Comparison of ENCODE assay signal across 9 cellular contexts in the genomic region with DNA sequence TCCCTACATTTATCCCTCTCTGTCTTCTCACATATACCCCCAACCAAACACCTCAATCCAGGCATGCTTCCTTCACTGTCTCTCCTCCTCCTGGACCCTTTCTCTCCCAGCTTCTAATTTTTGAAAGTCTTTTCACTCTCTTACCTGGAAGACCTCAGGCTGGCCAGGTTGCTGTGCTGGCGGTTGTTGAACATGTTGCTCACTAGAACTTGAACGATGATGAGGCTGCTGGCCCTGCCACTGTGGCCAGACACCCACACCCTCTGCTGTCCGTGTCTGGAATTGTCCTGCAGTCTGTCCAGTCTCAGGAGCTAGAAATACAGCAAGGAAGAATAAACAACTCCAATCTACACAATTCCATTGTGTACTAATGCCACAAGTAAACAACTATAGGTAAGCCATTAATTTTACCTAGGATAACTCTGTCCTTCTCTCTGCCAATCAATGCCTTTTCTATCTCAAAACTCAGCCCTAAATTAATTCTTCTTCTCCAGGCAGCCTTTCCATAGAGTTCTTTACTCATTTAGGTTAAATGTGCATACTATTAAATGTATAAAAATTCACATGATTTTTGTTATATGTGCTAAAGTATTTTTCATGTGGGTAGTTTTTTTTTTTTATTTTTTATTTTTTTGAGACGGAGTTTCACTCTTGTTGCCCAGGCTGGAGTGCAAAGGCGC. TPM values are rescaled to one million over a fixed set of nuclear protein-coding genes. Genes with fewer than 3 reads are reported as not detected.
DNase-seq lines count a peak whose midpoint lies in the region; ATAC-seq and TF ChIP-seq lines count a peak whose summit lies in the region.
"Had no signal": no experiment of that assay in that cellular context is flagged by ENCODE, and none has a peak within 500 bp of the region (broad histone marks: within the 10 kb centered on the region; RNA-seq: fewer than 3 reads in every experiment).

No MANE protein-coding gene starts in this region.

- H2AFZ ChIP-seq in PC-3 (ENCODE audit: low read length) (no peak overlapping the region), mesenchymal stem cell (ENCODE audit: low read depth, low read length) (no peak overlapping the region)

- BruUV-seq in PC-3 (replicated peaks; lab: Mats Ljungman, UMichigan), result no TSS peak

- H3K36me3 ChIP-seq in PC-3 (ENCODE audit: low read depth, low read length), result peaks cover 29% of the 10 kb centered on the region
- peaks cover 39 to 73% of the 10 kb centered on the region in 2 experiments for H3K36me3 ChIP-seq in mesenchymal stem cell (ENCODE audit: control insufficient read depth in 1 of 2, insufficient read depth in 2 of 2, low read depth in 1 of 2, low read length in 2 of 2)

- no peaks in the 10 kb centered on the region for H3K79me2 ChIP-seq in PC-3 (ENCODE audit: low read length)

- H3K9ac ChIP-seq in PC-3 (ENCODE audit: low read length), result no peak overlapping the region
- peak overlapping the region; percentile 69 for H3K9ac ChIP-seq in mesenchymal stem cell (ENCODE audit: low read length)

- no peaks in the 10 kb centered on the region for H3F3A ChIP-seq in PC-3 (ENCODE audit: low read length, unreplicated experiment)

- H2BK15ac ChIP-seq in mesenchymal stem cell (ENCODE audit: low read depth, poor library complexity, severe bottlenecking), result no peak overlapping the region

- ATAC-seq in PC-3 (peak; percentile 98), GM21529 (IDR thresholded peaks at IDR 0.05; ENCODE audit: unreplicated experiment) (no peak), GM19452 (IDR thresholded peaks at IDR 0.05; ENCODE audit: unreplicated experiment) (no peak), GM19324 (IDR thresholded peaks at IDR 0.05; ENCODE audit: low FRiP score, unreplicated experiment) (no peak)

- H3K9me2 ChIP-seq in PC-3 (replicated peaks; ENCODE audit: low read length), result no peaks in the 10 kb centered on the region

- H2AK5ac ChIP-seq in mesenchymal stem cell (ENCODE audit: low read length, severe bottlenecking), result no peak overlapping the region

- H3K27me3 ChIP-seq in PC-3 (ENCODE audit: low read length) (no peaks in the 10 kb centered on the region), mesenchymal stem cell (ENCODE audit: control insufficient read depth in 1 of 2, insufficient read depth in 1 of 2, low read length in 2 of 2) (no peaks in the 10 kb centered on the region)

- no peak overlapping the region for H3K23ac ChIP-seq in mesenchymal stem cell (ENCODE audit: low read length in 2 of 2)

- H2BK5ac ChIP-seq in mesenchymal stem cell (ENCODE audit: low read depth, low read length, poor library complexity, severe bottlenecking), result no peak overlapping the region

- H4K91ac ChIP-seq in mesenchymal stem cell (ENCODE audit: low read length), result no peak overlapping the region

- H3K4me3 ChIP-seq in PC-3 (ENCODE audit: low read length) (no peak overlapping the region), mesenchymal stem cell (ENCODE audit: insufficient read depth in 1 of 2, low read depth in 1 of 2, low read length in 2 of 2) (no peak overlapping the region)
- H3K4me3 ChIP-seq: skin epidermis had no signal

- intact Hi-C loops in PC-3 (cut with micrococcal nuclease), result loop anchor here (1.0 to 5.0 kb wide), 4 partner anchors 116 to 252 kb away; partner anchors contain the start of genes ENSA, GOLPH3L and MCL1

- H3K9me3 ChIP-seq in PC-3 (ENCODE audit: low read length) (no peaks in the 10 kb centered on the region), mesenchymal stem cell (ENCODE audit: control insufficient read depth, low read length) (no peaks in the 10 kb centered on the region)

- no peak overlapping the region for H3K18ac ChIP-seq in mesenchymal stem cell (ENCODE audit: low read depth in 1 of 2, low read length in 2 of 2)

- peak; percentile 51 for DNase-seq in DMS53 treated with DMSO at 0.1 percent for 48 hours (lab: John Stamatoyannopoulos, UW; ENCODE audit: unreplicated experiment)
- DNase-seq in HT1080 (ENCODE audit: low read depth), result peak; percentile 64
- peak; percentile 79 for DNase-seq in PC-3
- DNase-seq in ecto neural progenitor cell (ENCODE audit: low spot score), result peak; percentile 58
- DNase-seq in mesenchymal stem cell, result peak; percentile 73

- CTCF ChIA-PET in PC-3 (lab: Charles Lee), result interaction anchor here (0.6 to 1.4 kb wide), 10 partner anchors 24 to 252 kb away, joined by 3 to 22 read pairs (median 5); partner anchors contain the start of genes ENSA and GOLPH3L

- H3K14ac ChIP-seq in mesenchymal stem cell (ENCODE audit: low read length in 2 of 2), result no peak overlapping the region

- peaks cover 8% of the 10 kb centered on the region for H3K79me1 ChIP-seq in mesenchymal stem cell (replicated peaks; ENCODE audit: low read length, poor library complexity, severe bottlenecking)

- no peak overlapping the region for H3K4ac ChIP-seq in mesenchymal stem cell (ENCODE audit: low read depth in 1 of 2, low read length in 2 of 2)

- no peaks in the 10 kb centered on the region for H3K4me1 ChIP-seq in PC-3 (ENCODE audit: insufficient read depth, low read length)
- peaks cover 1% of the 10 kb centered on the region for H3K4me1 ChIP-seq in mesenchymal stem cell (ENCODE audit: control insufficient read depth, insufficient read depth, low read depth, low read length)

- 60% methylated on average over 5 of the region's 5 CpGs for WGBS in mesenchymal stem cell

- no peak overlapping the region for H4K8ac ChIP-seq in mesenchymal stem cell (ENCODE audit: low read length)

- H2BK12ac ChIP-seq in mesenchymal stem cell (ENCODE audit: low read length in 2 of 2), result no peak overlapping the region

- H4K20me1 ChIP-seq in PC-3 (ENCODE audit: low read length), result no peaks in the 10 kb centered on the region

- POLR2A ChIA-PET in PC-3 (lab: Charles Lee; ENCODE audit: unreplicated experiment), result interaction anchor here (0.6 to 0.7 kb wide), 2 partner anchors 116 to 193 kb away, joined by 4 to 7 read pairs; partner anchors contain the start of gene GOLPH3L

- H3K27ac ChIP-seq in PC-3 (ENCODE audit: low read length) (no peak overlapping the region), mesenchymal stem cell (ENCODE audit: low read length, poor library complexity, severe bottlenecking) (no peak overlapping the region)

- H2BK120ac ChIP-seq in mesenchymal stem cell (ENCODE audit: low read depth, low read length), result no peak overlapping the region

- peak; percentile 96 for TF ChIP-seq CTCF in PC-3 (conservative IDR thresholded peaks at IDR 0.05; ENCODE audit: low read depth, low read length)

- H3K4me2 ChIP-seq in PC-3 (ENCODE audit: low read length), result no peak overlapping the region
- no peak overlapping the region for H3K4me2 ChIP-seq in mesenchymal stem cell (ENCODE audit: low read length, poor library complexity, severe bottlenecking)

RNA-seq across cellular contexts. Expression of gene CTSK, which starts 5.1 kb away (rescaled TPM):
- total RNA-seq in HT1080 (2014; rRNA removed; shearing (Covaris generic)), result 0.56 and 0.77 TPM in 2 replicates
- 0.14 and 0.32 TPM in 2 replicates for polyA plus RNA-seq in HT1080 (2015; cell fraction: cytosol; rRNA removed)
- 3.6 and 4.8 TPM in 2 replicates for polyA plus RNA-seq in HT1080 (2015; cell fraction: nucleus; rRNA removed)
- total RNA-seq in PC-3 (2014; rRNA removed), result 2.0 and 5.6 TPM in 2 replicates
- polyA plus RNA-seq in mesenchymal stem cell (2013, experiment 1 of 2), result 2.6 TPM
- 2.2 TPM for polyA plus RNA-seq in mesenchymal stem cell (2013, experiment 2 of 2)

RNA-seq across cellular contexts. Expression of gene CTSS, which starts 47.6 kb away (rescaled TPM):
- 1.2 and 2.6 TPM in 2 replicates for total RNA-seq in HT1080 (2014; rRNA removed; shearing (Covaris generic))
- 0.19 and 0.27 TPM in 2 replicates for polyA plus RNA-seq in HT1080 (2015; cell fraction: cytosol; rRNA removed)
- 0.16 and 0.29 TPM in 2 replicates for polyA plus RNA-seq in HT1080 (2015; cell fraction: nucleus; rRNA removed)
- 0.46 TPM in 1 of 2 replicates, not detected in the other for total RNA-seq in PC-3 (2014; rRNA removed)
- polyA plus RNA-seq in mesenchymal stem cell (2013, experiment 1 of 2), result 1.3 TPM
- polyA plus RNA-seq in mesenchymal stem cell (2013, experiment 2 of 2), result 1.1 TPM
